2 cellular contexts compared by ENCODE assay signal in genomic region chr13:48782429-48782840, GRCh38.
TF ChIP-seq lines count a peak whose summit lies in the region.

No MANE protein-coding gene starts in this region.

TF ChIP-seq in A549, 52 proteins besides CTCF, POLR2A, EP300 and RAD21:
- TF ChIP-seq EHMT2 (IDR thresholded peaks at IDR 0.05; ENCODE audit: low read depth) (no peak), CEBPB (IDR thresholded peaks at IDR 0.05) (no peak), SMC3 (IDR thresholded peaks at IDR 0.05) (no peak), CHD4 (IDR thresholded peaks at IDR 0.05; ENCODE audit: borderline replicate concordance) (no peak), CBX8 (IDR thresholded peaks at IDR 0.05) (no peak), MAZ (IDR thresholded peaks at IDR 0.05; ENCODE audit: borderline replicate concordance, low read depth, low read length) (no peak), ZC3H11A (IDR thresholded peaks at IDR 0.05) (no peak), ZNF302 (CRISPR knock-in tag; IDR thresholded peaks at IDR 0.05) (no peak), NR3C1 (IDR thresholded peaks at IDR 0.05) (no peak), HES2 (IDR thresholded peaks at IDR 0.05) (no peak), RCOR1 (IDR thresholded peaks at IDR 0.05; ENCODE audit: low read depth, low read length) (no peak), FOSL2 (IDR thresholded peaks at IDR 0.05) (no peak), FOSL2 (CRISPR knock-in tag; IDR thresholded peaks at IDR 0.05) (no peak), HOXA7 (CRISPR knock-in tag; IDR thresholded peaks at IDR 0.05) (no peak), TP53 (CRISPR knock-in tag; IDR thresholded peaks at IDR 0.05) (no peak)
TF ChIP-seq in A549: peak in this region for 0.

TF ChIP-seq in IMR-90, 13 proteins besides CTCF, POLR2A, EP300 and RAD21:
- no peak for TF ChIP-seq MXI1 (IDR thresholded peaks at IDR 0.05; ENCODE audit: borderline replicate concordance, low read depth, low read length)
- TF ChIP-seq SMC3 (IDR thresholded peaks at IDR 0.05; ENCODE audit: low read depth, low read length) = no peak
- no peak for TF ChIP-seq RCOR1 (IDR thresholded peaks at IDR 0.05; ENCODE audit: insufficient replicate concordance, low read length)
- TF ChIP-seq FOS (IDR thresholded peaks at IDR 0.05; ENCODE audit: low read depth, low read length) = no peak
- TF ChIP-seq RFX5 (IDR thresholded peaks at IDR 0.05; ENCODE audit: low read depth, low read length) = no peak
- no peak for TF ChIP-seq CHD1 (IDR thresholded peaks at IDR 0.05; ENCODE audit: low read depth, low read length)
- TF ChIP-seq CEBPB (IDR thresholded peaks at IDR 0.05; ENCODE audit: low read depth, low read length) = no peak
- TF ChIP-seq, protein P1, sequence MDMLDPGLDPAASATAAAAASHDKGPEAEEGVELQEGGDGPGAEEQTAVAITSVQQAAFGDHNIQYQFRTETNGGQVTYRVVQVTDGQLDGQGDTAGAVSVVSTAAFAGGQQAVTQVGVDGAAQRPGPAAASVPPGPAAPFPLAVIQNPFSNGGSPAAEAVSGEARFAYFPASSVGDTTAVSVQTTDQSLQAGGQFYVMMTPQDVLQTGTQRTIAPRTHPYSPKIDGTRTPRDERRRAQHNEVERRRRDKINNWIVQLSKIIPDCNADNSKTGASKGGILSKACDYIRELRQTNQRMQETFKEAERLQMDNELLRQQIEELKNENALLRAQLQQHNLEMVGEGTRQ (IDR thresholded peaks at IDR 0.05; ENCODE audit: low read depth, low read length) = no peak
- TF ChIP-seq MAFK (IDR thresholded peaks at IDR 0.05; ENCODE audit: low read depth, low read length) = no peak
